Comparison of ENCODE assay signal across 1 cellular context in the genomic region with DNA sequence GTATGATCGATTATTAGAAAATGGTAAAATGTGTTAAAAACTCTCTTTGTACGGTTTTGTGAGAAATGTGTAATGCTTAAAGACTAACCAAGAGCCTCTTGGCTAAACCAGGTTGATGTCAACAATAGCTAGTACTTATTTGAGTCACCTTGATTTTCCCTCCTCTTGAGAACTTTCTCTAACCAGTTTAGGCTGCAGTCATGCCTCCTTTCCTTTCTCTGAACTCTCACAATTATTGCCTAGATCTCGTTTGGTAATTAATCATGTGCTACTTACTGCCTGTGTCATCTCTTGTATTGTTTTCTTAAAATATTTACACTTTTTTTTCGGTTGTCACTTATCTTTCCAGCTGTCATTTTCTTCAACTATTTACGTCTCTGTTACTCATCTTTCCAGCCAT.
TF ChIP-seq lines count a peak whose summit lies in the region.

No MANE protein-coding gene starts in this region.

TF ChIP-seq in K562, 482 proteins besides CTCF, POLR2A, EP300 and RAD21 (continues in another document):
- TF ChIP-seq, protein P1, sequence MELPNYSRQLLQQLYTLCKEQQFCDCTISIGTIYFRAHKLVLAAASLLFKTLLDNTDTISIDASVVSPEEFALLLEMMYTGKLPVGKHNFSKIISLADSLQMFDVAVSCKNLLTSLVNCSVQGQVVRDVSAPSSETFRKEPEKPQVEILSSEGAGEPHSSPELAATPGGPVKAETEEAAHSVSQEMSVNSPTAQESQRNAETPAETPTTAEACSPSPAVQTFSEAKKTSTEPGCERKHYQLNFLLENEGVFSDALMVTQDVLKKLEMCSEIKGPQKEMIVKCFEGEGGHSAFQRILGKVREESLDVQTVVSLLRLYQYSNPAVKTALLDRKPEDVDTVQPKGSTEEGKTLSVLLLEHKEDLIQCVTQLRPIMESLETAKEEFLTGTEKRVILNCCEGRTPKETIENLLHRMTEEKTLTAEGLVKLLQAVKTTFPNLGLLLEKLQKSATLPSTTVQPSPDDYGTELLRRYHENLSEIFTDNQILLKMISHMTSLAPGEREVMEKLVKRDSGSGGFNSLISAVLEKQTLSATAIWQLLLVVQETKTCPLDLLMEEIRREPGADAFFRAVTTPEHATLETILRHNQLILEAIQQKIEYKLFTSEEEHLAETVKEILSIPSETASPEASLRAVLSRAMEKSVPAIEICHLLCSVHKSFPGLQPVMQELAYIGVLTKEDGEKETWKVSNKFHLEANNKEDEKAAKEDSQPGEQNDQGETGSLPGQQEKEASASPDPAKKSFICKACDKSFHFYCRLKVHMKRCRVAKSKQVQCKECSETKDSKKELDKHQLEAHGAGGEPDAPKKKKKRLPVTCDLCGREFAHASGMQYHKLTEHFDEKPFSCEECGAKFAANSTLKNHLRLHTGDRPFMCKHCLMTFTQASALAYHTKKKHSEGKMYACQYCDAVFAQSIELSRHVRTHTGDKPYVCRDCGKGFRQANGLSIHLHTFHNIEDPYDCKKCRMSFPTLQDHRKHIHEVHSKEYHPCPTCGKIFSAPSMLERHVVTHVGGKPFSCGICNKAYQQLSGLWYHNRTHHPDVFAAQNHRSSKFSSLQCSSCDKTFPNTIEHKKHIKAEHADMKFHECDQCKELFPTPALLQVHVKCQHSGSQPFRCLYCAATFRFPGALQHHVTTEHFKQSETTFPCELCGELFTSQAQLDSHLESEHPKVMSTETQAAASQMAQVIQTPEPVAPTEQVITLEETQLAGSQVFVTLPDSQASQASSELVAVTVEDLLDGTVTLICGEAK (IDR thresholded peaks at IDR 0.05), result 0 out of 2 replicates have a peak, but pooled peaks have one; percentile 7
- TF ChIP-seq, protein P1 (CRISPR knock-in tag; IDR thresholded peaks at IDR 0.05), result no peak
- peak; percentile 83 for TF ChIP-seq MEIS2 (IDR thresholded peaks at IDR 0.05; ENCODE audit: partially characterized antibody)
- peak in 1 of 2 experiments; percentile 0; a peak in 1 of 4 replicates for TF ChIP-seq KDM1A (IDR thresholded peaks at IDR 0.05)
- TF ChIP-seq FOXJ2 (tag; IDR thresholded peaks at IDR 0.05), result no peak
- no peak for TF ChIP-seq ZNF766 (CRISPR knock-in tag; conservative IDR thresholded peaks at IDR 0.05)
- TF ChIP-seq, protein P2, sequence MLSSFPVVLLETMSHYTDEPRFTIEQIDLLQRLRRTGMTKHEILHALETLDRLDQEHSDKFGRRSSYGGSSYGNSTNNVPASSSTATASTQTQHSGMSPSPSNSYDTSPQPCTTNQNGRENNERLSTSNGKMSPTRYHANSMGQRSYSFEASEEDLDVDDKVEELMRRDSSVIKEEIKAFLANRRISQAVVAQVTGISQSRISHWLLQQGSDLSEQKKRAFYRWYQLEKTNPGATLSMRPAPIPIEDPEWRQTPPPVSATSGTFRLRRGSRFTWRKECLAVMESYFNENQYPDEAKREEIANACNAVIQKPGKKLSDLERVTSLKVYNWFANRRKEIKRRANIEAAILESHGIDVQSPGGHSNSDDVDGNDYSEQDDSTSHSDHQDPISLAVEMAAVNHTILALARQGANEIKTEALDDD (IDR thresholded peaks at IDR 0.05), result peak; percentile 71
- 0 out of 4 replicates have a peak, but pooled peaks of 1 of the 2 experiments have one; percentile 7 for TF ChIP-seq MAZ (CRISPR knock-in tag; conservative IDR thresholded peaks at IDR 0.05 in 1 of 2, IDR thresholded peaks at IDR 0.05 in 1 of 2)
- TF ChIP-seq NCOA6 (IDR thresholded peaks at IDR 0.05), result no peak
- TF ChIP-seq, protein P3, sequence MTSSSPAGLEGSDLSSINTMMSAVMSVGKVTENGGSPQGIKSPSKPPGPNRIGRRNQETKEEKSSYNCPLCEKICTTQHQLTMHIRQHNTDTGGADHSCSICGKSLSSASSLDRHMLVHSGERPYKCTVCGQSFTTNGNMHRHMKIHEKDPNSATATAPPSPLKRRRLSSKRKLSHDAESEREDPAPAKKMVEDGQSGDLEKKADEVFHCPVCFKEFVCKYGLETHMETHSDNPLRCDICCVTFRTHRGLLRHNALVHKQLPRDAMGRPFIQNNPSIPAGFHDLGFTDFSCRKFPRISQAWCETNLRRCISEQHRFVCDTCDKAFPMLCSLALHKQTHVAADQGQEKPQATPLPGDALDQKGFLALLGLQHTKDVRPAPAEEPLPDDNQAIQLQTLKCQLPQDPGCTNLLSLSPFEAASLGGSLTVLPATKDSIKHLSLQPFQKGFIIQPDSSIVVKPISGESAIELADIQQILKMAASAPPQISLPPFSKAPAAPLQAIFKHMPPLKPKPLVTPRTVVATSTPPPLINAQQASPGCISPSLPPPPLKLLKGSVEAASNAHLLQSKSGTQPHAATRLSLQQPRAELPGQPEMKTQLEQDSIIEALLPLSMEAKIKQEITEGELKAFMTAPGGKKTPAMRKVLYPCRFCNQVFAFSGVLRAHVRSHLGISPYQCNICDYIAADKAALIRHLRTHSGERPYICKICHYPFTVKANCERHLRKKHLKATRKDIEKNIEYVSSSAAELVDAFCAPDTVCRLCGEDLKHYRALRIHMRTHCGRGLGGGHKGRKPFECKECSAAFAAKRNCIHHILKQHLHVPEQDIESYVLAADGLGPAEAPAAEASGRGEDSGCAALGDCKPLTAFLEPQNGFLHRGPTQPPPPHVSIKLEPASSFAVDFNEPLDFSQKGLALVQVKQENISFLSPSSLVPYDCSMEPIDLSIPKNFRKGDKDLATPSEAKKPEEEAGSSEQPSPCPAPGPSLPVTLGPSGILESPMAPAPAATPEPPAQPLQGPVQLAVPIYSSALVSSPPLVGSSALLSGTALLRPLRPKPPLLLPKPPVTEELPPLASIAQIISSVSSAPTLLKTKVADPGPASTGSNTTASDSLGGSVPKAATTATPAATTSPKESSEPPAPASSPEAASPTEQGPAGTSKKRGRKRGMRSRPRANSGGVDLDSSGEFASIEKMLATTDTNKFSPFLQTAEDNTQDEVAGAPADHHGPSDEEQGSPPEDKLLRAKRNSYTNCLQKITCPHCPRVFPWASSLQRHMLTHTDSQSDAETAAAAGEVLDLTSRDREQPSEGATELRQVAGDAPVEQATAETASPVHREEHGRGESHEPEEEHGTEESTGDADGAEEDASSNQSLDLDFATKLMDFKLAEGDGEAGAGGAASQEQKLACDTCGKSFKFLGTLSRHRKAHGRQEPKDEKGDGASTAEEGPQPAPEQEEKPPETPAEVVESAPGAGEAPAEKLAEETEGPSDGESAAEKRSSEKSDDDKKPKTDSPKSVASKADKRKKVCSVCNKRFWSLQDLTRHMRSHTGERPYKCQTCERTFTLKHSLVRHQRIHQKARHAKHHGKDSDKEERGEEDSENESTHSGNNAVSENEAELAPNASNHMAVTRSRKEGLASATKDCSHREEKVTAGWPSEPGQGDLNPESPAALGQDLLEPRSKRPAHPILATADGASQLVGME (CRISPR knock-in tag; IDR thresholded peaks at IDR 0.05), result no peak
- TF ChIP-seq, protein P4, sequence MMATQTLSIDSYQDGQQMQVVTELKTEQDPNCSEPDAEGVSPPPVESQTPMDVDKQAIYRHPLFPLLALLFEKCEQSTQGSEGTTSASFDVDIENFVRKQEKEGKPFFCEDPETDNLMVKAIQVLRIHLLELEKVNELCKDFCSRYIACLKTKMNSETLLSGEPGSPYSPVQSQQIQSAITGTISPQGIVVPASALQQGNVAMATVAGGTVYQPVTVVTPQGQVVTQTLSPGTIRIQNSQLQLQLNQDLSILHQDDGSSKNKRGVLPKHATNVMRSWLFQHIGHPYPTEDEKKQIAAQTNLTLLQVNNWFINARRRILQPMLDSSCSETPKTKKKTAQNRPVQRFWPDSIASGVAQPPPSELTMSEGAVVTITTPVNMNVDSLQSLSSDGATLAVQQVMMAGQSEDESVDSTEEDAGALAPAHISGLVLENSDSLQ (IDR thresholded peaks at IDR 0.05), result peak; percentile 73
- TF ChIP-seq, protein P5, sequence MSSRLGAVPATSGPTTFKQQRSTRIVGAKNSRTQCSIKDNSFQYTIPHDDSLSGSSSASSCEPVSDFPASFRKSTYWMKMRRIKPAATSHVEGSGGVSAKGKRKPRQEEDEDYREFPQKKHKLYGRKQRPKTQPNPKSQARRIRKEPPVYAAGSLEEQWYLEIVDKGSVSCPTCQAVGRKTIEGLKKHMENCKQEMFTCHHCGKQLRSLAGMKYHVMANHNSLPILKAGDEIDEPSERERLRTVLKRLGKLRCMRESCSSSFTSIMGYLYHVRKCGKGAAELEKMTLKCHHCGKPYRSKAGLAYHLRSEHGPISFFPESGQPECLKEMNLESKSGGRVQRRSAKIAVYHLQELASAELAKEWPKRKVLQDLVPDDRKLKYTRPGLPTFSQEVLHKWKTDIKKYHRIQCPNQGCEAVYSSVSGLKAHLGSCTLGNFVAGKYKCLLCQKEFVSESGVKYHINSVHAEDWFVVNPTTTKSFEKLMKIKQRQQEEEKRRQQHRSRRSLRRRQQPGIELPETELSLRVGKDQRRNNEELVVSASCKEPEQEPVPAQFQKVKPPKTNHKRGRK (tag; IDR thresholded peaks at IDR 0.05), result peak; percentile 76
- TF ChIP-seq, protein P6, sequence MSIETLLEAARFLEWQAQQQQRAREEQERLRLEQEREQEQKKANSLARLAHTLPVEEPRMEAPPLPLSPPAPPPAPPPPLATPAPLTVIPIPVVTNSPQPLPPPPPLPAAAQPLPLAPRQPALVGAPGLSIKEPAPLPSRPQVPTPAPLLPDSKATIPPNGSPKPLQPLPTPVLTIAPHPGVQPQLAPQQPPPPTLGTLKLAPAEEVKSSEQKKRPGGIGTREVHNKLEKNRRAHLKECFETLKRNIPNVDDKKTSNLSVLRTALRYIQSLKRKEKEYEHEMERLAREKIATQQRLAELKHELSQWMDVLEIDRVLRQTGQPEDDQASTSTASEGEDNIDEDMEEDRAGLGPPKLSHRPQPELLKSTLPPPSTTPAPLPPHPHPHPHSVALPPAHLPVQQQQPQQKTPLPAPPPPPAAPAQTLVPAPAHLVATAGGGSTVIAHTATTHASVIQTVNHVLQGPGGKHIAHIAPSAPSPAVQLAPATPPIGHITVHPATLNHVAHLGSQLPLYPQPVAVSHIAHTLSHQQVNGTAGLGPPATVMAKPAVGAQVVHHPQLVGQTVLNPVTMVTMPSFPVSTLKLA (conservative IDR thresholded peaks at IDR 0.05), result no peak
- TF ChIP-seq TCF3 (CRISPR knock-in tag; IDR thresholded peaks at IDR 0.05), result no peak
- TF ChIP-seq, protein P7, sequence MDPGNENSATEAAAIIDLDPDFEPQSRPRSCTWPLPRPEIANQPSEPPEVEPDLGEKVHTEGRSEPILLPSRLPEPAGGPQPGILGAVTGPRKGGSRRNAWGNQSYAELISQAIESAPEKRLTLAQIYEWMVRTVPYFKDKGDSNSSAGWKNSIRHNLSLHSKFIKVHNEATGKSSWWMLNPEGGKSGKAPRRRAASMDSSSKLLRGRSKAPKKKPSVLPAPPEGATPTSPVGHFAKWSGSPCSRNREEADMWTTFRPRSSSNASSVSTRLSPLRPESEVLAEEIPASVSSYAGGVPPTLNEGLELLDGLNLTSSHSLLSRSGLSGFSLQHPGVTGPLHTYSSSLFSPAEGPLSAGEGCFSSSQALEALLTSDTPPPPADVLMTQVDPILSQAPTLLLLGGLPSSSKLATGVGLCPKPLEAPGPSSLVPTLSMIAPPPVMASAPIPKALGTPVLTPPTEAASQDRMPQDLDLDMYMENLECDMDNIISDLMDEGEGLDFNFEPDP (CRISPR knock-in tag; IDR thresholded peaks at IDR 0.05), result 0 out of 2 replicates have a peak, but pooled peaks have one; percentile 22
- no peak for TF ChIP-seq NFRKB (IDR thresholded peaks at IDR 0.05; ENCODE audit: low read depth)
- 0 out of 2 replicates have a peak, but pooled peaks have one; percentile 15 for TF ChIP-seq ZNF324 (CRISPR knock-in tag; IDR thresholded peaks at IDR 0.05)
- TF ChIP-seq HEY1 (CRISPR knock-in tag; IDR thresholded peaks at IDR 0.05; ENCODE audit: borderline replicate concordance), result no peak; the same call in 1 of the 2 replicates
- TF ChIP-seq ETV5 (CRISPR knock-in tag; IDR thresholded peaks at IDR 0.05; ENCODE audit: low read depth), result no peak
- TF ChIP-seq DACH1 (IDR thresholded peaks at IDR 0.05; ENCODE audit: partially characterized antibody), result no peak
- TF ChIP-seq TCF7L2 (IDR thresholded peaks at IDR 0.05; ENCODE audit: low read depth, low read length), result no peak
- TF ChIP-seq, protein P8, sequence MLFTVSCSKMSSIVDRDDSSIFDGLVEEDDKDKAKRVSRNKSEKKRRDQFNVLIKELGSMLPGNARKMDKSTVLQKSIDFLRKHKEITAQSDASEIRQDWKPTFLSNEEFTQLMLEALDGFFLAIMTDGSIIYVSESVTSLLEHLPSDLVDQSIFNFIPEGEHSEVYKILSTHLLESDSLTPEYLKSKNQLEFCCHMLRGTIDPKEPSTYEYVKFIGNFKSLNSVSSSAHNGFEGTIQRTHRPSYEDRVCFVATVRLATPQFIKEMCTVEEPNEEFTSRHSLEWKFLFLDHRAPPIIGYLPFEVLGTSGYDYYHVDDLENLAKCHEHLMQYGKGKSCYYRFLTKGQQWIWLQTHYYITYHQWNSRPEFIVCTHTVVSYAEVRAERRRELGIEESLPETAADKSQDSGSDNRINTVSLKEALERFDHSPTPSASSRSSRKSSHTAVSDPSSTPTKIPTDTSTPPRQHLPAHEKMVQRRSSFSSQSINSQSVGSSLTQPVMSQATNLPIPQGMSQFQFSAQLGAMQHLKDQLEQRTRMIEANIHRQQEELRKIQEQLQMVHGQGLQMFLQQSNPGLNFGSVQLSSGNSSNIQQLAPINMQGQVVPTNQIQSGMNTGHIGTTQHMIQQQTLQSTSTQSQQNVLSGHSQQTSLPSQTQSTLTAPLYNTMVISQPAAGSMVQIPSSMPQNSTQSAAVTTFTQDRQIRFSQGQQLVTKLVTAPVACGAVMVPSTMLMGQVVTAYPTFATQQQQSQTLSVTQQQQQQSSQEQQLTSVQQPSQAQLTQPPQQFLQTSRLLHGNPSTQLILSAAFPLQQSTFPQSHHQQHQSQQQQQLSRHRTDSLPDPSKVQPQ (CRISPR knock-in tag; IDR thresholded peaks at IDR 0.05; ENCODE audit: borderline replicate concordance), result 0 out of 2 replicates have a peak, but pooled peaks have one; percentile 6
